In the genomic region with DNA sequence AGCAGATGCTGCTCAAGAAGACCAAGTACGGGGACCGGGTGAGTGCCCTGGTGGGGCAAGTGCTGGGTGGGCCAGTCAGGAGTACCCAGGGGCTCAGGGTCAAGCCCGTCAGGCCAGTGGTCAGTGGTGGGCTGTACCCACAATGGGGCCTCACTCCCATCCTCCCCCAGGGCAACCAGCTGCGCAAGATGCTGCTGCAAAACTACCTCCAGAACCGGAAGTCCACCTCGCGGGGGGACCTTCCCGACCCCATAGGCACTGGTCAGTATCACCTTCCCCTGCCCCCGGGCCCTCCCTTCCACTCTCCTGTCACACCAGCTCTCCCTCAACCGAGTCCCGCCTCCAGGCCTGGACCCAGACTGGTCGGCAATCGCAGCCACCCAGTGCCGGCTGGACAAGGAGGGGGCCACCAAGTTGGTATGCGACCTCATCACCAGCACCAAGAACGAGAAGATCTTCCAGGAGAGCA, we compare ENCODE assay signal across 1 cellular context.
TF ChIP-seq lines count a peak whose summit lies in the region.

No MANE protein-coding gene starts in this region.

TF ChIP-seq in IMR-90, 13 proteins besides CTCF, POLR2A, EP300 and RAD21:
- no peak for TF ChIP-seq MXI1 (IDR thresholded peaks at IDR 0.05; ENCODE audit: borderline replicate concordance, low read depth, low read length)
- TF ChIP-seq CHD1 (IDR thresholded peaks at IDR 0.05; ENCODE audit: low read depth, low read length) = no peak
- TF ChIP-seq MAFK (IDR thresholded peaks at IDR 0.05; ENCODE audit: low read depth, low read length) = no peak
- no peak for TF ChIP-seq SMC3 (IDR thresholded peaks at IDR 0.05; ENCODE audit: low read depth, low read length)
- TF ChIP-seq, protein P1, sequence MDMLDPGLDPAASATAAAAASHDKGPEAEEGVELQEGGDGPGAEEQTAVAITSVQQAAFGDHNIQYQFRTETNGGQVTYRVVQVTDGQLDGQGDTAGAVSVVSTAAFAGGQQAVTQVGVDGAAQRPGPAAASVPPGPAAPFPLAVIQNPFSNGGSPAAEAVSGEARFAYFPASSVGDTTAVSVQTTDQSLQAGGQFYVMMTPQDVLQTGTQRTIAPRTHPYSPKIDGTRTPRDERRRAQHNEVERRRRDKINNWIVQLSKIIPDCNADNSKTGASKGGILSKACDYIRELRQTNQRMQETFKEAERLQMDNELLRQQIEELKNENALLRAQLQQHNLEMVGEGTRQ (IDR thresholded peaks at IDR 0.05; ENCODE audit: low read depth, low read length) = no peak
- TF ChIP-seq CEBPB (IDR thresholded peaks at IDR 0.05; ENCODE audit: low read depth, low read length) = no peak
- TF ChIP-seq MAZ (IDR thresholded peaks at IDR 0.05; ENCODE audit: borderline replicate concordance, low read depth, low read length) = no peak
- TF ChIP-seq NFE2L2 (IDR thresholded peaks at IDR 0.05; ENCODE audit: low read depth, low read length) = no peak
- TF ChIP-seq, protein P2, sequence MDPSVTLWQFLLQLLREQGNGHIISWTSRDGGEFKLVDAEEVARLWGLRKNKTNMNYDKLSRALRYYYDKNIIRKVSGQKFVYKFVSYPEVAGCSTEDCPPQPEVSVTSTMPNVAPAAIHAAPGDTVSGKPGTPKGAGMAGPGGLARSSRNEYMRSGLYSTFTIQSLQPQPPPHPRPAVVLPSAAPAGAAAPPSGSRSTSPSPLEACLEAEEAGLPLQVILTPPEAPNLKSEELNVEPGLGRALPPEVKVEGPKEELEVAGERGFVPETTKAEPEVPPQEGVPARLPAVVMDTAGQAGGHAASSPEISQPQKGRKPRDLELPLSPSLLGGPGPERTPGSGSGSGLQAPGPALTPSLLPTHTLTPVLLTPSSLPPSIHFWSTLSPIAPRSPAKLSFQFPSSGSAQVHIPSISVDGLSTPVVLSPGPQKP (IDR thresholded peaks at IDR 0.05; ENCODE audit: borderline replicate concordance, low read depth, low read length) = no peak
- no peak for TF ChIP-seq FOS (IDR thresholded peaks at IDR 0.05; ENCODE audit: low read depth, low read length)
- TF ChIP-seq RCOR1 (IDR thresholded peaks at IDR 0.05; ENCODE audit: insufficient replicate concordance, low read length) = no peak
- no peak for TF ChIP-seq BHLHE40 (IDR thresholded peaks at IDR 0.05; ENCODE audit: low read depth, low read length)
- TF ChIP-seq RFX5 (IDR thresholded peaks at IDR 0.05; ENCODE audit: low read depth, low read length) = no peak
